In the genomic region with DNA sequence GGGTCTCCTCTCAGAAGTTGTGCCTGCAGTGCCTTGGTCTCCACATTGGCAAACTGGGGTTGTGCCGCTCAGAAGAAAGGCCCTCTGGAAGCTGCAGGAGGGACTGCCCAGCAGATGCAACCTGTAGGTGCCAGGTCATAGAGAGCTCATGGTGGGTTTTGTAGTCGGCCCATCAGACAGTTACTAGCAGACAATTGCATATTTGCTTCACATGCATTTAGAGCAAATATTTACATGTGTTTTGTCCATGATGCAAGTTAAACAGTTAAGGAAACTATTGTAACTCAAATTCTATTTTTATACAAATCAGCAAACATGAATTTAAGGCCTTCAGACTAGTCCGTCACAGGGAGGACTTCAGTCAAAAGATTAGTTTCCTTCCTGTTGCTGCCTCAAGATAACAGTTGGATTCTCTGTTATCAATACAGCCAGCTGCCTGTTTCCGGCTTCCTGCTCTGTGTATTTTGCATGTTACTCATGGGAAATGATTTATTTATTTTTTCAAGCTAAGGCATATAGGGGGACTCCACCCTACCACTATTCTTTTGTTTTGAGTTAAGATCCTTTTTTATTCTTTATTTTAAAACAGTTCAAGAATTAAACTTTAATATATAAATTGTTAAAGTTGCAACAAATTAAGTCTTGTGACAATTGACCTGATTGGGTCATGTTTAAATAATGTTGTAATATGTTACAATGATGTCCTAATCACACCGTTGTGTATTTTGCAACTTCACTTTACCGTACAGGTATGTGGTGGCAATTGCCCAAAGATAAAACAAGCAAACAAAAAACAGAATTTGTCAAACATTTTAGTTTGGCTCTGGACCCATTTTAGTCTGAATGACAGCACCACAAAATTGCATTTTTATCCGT, we compare ENCODE assay signal across 1 cellular context.
TF ChIP-seq lines count a peak whose summit lies in the region.

No MANE protein-coding gene starts in this region.

TF ChIP-seq in K562, 482 proteins besides CTCF, POLR2A, EP300 and RAD21 (continued from another document and continues in another):
- TF ChIP-seq, protein P1, sequence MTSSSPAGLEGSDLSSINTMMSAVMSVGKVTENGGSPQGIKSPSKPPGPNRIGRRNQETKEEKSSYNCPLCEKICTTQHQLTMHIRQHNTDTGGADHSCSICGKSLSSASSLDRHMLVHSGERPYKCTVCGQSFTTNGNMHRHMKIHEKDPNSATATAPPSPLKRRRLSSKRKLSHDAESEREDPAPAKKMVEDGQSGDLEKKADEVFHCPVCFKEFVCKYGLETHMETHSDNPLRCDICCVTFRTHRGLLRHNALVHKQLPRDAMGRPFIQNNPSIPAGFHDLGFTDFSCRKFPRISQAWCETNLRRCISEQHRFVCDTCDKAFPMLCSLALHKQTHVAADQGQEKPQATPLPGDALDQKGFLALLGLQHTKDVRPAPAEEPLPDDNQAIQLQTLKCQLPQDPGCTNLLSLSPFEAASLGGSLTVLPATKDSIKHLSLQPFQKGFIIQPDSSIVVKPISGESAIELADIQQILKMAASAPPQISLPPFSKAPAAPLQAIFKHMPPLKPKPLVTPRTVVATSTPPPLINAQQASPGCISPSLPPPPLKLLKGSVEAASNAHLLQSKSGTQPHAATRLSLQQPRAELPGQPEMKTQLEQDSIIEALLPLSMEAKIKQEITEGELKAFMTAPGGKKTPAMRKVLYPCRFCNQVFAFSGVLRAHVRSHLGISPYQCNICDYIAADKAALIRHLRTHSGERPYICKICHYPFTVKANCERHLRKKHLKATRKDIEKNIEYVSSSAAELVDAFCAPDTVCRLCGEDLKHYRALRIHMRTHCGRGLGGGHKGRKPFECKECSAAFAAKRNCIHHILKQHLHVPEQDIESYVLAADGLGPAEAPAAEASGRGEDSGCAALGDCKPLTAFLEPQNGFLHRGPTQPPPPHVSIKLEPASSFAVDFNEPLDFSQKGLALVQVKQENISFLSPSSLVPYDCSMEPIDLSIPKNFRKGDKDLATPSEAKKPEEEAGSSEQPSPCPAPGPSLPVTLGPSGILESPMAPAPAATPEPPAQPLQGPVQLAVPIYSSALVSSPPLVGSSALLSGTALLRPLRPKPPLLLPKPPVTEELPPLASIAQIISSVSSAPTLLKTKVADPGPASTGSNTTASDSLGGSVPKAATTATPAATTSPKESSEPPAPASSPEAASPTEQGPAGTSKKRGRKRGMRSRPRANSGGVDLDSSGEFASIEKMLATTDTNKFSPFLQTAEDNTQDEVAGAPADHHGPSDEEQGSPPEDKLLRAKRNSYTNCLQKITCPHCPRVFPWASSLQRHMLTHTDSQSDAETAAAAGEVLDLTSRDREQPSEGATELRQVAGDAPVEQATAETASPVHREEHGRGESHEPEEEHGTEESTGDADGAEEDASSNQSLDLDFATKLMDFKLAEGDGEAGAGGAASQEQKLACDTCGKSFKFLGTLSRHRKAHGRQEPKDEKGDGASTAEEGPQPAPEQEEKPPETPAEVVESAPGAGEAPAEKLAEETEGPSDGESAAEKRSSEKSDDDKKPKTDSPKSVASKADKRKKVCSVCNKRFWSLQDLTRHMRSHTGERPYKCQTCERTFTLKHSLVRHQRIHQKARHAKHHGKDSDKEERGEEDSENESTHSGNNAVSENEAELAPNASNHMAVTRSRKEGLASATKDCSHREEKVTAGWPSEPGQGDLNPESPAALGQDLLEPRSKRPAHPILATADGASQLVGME (CRISPR knock-in tag; IDR thresholded peaks at IDR 0.05), result no peak
- TF ChIP-seq ETV1 (tag; conservative IDR thresholded peaks at IDR 0.05; ENCODE audit: low read depth) (peak; percentile 100), GABPA (tag; conservative IDR thresholded peaks at IDR 0.05; ENCODE audit: low read depth) (peak; percentile 81), ELF4 (CRISPR knock-in tag; IDR thresholded peaks at IDR 0.05) (peak; percentile 69; the same call in 1 of the 2 replicates), ZNF79 (CRISPR knock-in tag; IDR thresholded peaks at IDR 0.05; ENCODE audit: low read depth) (no peak), GTF2E2 (tag; IDR thresholded peaks at IDR 0.05) (peak; percentile 82; the same call in 1 of the 2 replicates), HDAC6 (IDR thresholded peaks at IDR 0.05; ENCODE audit: low read depth, low read length) (no peak), XRCC5 (IDR thresholded peaks at IDR 0.05; ENCODE audit: low read depth, low read length) (no peak), SOX6 (IDR thresholded peaks at IDR 0.05) (peak; percentile 97), PRPF4 (IDR thresholded peaks at IDR 0.05; ENCODE audit: insufficient read depth, low read depth, low read length, poor library complexity, severe bottlenecking) (no peak), CBFB (CRISPR knock-in tag; IDR thresholded peaks at IDR 0.05) (no peak), HIVEP1 (CRISPR knock-in tag; IDR thresholded peaks at IDR 0.05) (no peak), ESRRA (IDR thresholded peaks at IDR 0.05; ENCODE audit: borderline replicate concordance, low read depth) (no peak), SAFB2 (IDR thresholded peaks at IDR 0.05; ENCODE audit: borderline replicate concordance, low read depth, low read length, severe bottlenecking) (no peak), SMAD2 (IDR thresholded peaks at IDR 0.05; ENCODE audit: low read depth, low read length) (no peak), FOS (IDR thresholded peaks at IDR 0.05; ENCODE audit: extremely low read depth, insufficient read length) (no peak), BACH1 (tag; IDR thresholded peaks at IDR 0.05) (no peak), NFIX (CRISPR knock-in tag; IDR thresholded peaks at IDR 0.05; ENCODE audit: low read depth) (no peak), SMARCB1 (IDR thresholded peaks at IDR 0.05; ENCODE audit: insufficient read length, low read depth) (peak; percentile 44), ZNF589 (CRISPR knock-in tag; IDR thresholded peaks at IDR 0.05; ENCODE audit: low read depth) (peak; percentile 92), ZNF436 (CRISPR knock-in tag; IDR thresholded peaks at IDR 0.05) (no peak), SNIP1 (IDR thresholded peaks at IDR 0.05; ENCODE audit: low read depth) (no peak), JUNB (CRISPR knock-in tag; conservative IDR thresholded peaks at IDR 0.05) (no peak), NR3C1 (CRISPR knock-in tag; IDR thresholded peaks at IDR 0.05) (no peak), ERF (CRISPR knock-in tag; IDR thresholded peaks at IDR 0.05) (0 out of 2 replicates have a peak, but pooled peaks have one; percentile 34), MTA3 (IDR thresholded peaks at IDR 0.05; ENCODE audit: borderline replicate concordance) (peak; percentile 65; the same call in 1 of the 2 replicates), ZNF408 (CRISPR knock-in tag; IDR thresholded peaks at IDR 0.05; ENCODE audit: low read depth) (no peak)
- TF ChIP-seq, protein P2, sequence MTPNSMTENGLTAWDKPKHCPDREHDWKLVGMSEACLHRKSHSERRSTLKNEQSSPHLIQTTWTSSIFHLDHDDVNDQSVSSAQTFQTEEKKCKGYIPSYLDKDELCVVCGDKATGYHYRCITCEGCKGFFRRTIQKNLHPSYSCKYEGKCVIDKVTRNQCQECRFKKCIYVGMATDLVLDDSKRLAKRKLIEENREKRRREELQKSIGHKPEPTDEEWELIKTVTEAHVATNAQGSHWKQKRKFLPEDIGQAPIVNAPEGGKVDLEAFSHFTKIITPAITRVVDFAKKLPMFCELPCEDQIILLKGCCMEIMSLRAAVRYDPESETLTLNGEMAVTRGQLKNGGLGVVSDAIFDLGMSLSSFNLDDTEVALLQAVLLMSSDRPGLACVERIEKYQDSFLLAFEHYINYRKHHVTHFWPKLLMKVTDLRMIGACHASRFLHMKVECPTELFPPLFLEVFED (CRISPR knock-in tag; conservative IDR thresholded peaks at IDR 0.05), result no peak
- TF ChIP-seq, protein P3, sequence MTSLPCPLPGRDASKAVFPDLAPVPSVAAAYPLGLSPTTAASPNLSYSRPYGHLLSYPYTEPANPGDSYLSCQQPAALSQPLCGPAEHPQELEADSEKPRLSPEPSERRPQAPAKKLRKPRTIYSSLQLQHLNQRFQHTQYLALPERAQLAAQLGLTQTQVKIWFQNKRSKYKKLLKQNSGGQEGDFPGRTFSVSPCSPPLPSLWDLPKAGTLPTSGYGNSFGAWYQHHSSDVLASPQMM (CRISPR knock-in tag; IDR thresholded peaks at IDR 0.05), result no peak
- TF ChIP-seq, protein P4, sequence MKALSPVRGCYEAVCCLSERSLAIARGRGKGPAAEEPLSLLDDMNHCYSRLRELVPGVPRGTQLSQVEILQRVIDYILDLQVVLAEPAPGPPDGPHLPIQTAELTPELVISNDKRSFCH (CRISPR knock-in tag; IDR thresholded peaks at IDR 0.05), result no peak
- TF ChIP-seq, protein P4 (tag; IDR thresholded peaks at IDR 0.05), result 0 out of 2 replicates have a peak, but pooled peaks have one; percentile 48
- TF ChIP-seq, protein P5, sequence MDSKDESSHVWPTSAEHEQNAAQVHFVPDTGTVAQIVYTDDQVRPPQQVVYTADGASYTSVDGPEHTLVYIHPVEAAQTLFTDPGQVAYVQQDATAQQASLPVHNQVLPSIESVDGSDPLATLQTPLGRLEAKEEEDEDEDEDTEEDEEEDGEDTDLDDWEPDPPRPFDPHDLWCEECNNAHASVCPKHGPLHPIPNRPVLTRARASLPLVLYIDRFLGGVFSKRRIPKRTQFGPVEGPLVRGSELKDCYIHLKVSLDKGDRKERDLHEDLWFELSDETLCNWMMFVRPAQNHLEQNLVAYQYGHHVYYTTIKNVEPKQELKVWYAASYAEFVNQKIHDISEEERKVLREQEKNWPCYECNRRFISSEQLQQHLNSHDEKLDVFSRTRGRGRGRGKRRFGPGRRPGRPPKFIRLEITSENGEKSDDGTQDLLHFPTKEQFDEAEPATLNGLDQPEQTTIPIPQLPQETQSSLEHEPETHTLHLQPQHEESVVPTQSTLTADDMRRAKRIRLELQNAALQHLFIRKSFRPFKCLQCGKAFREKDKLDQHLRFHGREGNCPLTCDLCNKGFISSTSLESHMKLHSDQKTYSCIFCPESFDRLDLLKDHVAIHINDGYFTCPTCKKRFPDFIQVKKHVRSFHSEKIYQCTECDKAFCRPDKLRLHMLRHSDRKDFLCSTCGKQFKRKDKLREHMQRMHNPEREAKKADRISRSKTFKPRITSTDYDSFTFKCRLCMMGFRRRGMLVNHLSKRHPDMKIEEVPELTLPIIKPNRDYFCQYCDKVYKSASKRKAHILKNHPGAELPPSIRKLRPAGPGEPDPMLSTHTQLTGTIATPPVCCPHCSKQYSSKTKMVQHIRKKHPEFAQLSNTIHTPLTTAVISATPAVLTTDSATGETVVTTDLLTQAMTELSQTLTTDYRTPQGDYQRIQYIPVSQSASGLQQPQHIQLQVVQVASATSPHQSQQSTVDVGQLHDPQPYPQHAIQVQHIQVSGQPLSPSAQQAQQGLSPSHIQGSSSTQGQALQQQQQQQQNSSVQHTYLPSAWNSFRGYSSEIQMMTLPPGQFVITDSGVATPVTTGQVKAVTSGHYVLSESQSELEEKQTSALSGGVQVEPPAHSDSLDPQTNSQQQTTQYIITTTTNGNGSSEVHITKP (IDR thresholded peaks at IDR 0.05; ENCODE audit: partially characterized antibody), result no peak
- TF ChIP-seq, protein P6, sequence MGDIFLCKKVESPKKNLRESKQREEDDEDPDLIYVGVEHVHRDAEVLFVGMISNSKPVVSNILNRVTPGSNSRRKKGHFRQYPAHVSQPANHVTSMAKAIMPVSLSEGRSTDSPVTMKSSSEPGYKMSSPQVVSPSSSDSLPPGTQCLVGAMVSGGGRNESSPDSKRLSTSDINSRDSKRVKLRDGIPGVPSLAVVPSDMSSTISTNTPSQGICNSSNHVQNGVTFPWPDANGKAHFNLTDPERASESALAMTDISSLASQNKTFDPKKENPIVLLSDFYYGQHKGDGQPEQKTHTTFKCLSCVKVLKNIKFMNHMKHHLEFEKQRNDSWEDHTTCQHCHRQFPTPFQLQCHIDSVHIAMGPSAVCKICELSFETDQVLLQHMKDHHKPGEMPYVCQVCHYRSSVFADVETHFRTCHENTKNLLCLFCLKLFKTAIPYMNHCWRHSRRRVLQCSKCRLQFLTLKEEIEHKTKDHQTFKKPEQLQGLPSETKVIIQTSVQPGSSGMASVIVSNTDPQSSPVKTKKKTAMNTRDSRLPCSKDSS (IDR thresholded peaks at IDR 0.05; ENCODE audit: low read depth, partially characterized antibody), result no peak
- TF ChIP-seq, protein P7, sequence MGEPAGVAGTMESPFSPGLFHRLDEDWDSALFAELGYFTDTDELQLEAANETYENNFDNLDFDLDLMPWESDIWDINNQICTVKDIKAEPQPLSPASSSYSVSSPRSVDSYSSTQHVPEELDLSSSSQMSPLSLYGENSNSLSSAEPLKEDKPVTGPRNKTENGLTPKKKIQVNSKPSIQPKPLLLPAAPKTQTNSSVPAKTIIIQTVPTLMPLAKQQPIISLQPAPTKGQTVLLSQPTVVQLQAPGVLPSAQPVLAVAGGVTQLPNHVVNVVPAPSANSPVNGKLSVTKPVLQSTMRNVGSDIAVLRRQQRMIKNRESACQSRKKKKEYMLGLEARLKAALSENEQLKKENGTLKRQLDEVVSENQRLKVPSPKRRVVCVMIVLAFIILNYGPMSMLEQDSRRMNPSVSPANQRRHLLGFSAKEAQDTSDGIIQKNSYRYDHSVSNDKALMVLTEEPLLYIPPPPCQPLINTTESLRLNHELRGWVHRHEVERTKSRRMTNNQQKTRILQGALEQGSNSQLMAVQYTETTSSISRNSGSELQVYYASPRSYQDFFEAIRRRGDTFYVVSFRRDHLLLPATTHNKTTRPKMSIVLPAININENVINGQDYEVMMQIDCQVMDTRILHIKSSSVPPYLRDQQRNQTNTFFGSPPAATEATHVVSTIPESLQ (CRISPR knock-in tag; IDR thresholded peaks at IDR 0.05), result no peak
- TF ChIP-seq, protein P8, sequence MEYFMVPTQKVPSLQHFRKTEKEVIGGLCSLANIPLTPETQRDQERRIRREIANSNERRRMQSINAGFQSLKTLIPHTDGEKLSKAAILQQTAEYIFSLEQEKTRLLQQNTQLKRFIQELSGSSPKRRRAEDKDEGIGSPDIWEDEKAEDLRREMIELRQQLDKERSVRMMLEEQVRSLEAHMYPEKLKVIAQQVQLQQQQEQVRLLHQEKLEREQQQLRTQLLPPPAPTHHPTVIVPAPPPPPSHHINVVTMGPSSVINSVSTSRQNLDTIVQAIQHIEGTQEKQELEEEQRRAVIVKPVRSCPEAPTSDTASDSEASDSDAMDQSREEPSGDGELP (CRISPR knock-in tag; IDR thresholded peaks at IDR 0.05; ENCODE audit: borderline replicate concordance), result peak; percentile 26
- TF ChIP-seq, protein P9, sequence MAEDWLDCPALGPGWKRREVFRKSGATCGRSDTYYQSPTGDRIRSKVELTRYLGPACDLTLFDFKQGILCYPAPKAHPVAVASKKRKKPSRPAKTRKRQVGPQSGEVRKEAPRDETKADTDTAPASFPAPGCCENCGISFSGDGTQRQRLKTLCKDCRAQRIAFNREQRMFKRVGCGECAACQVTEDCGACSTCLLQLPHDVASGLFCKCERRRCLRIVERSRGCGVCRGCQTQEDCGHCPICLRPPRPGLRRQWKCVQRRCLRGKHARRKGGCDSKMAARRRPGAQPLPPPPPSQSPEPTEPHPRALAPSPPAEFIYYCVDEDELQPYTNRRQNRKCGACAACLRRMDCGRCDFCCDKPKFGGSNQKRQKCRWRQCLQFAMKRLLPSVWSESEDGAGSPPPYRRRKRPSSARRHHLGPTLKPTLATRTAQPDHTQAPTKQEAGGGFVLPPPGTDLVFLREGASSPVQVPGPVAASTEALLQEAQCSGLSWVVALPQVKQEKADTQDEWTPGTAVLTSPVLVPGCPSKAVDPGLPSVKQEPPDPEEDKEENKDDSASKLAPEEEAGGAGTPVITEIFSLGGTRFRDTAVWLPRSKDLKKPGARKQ (CRISPR knock-in tag; IDR thresholded peaks at IDR 0.05), result no peak
